31 cellular contexts compared by ENCODE assay signal in the genomic region with DNA sequence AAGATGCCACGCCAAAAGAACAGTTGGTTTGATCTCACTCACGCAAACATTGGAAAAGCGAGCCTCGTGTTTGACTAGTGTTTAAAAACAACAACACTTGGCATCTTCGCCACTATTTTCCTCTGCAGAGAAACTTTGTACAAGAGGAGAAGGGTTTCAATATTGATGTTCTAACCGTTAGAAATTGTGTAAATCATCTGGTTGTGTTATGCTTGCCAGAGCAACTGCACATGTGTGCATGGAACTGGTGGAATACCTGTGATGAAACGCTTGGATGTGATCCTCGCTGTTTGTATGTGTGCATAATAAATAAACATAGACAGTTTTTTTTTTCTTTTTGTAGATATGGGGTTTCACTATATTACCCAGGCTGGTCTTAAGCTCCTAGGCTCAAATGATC.
"Had no signal": no experiment of that assay in that cellular context is flagged by ENCODE, and none has a peak within 500 bp of the region (broad histone marks: within the 10 kb centered on the region; RNA-seq: fewer than 3 reads in every experiment).

No MANE protein-coding gene starts in this region.

- H3K27me3 ChIP-seq: ascending aorta, cardiac muscle cell had no signal

- FAIRE-seq: TTC549 had no signal

- DNase-seq: activated B cell treated with CpG ODN at 0.5 μM for 24 hours; activated CD4-positive, alpha-beta memory T cell treated with anti-CD3 and anti-CD28 coated beads for 36 hours; activated CD4-positive, alpha-beta T cell treated with anti-CD3 and anti-CD28 coated beads for 4 hours; activated CD4-positive, alpha-beta T cell treated with anti-CD3 and anti-CD28 coated beads, Interleukin-2, amount 10 ng/mL, durations not matched to agents 24 days and 14 days; activated CD4-positive, alpha-beta T cell treated with anti-CD3 and anti-CD28 coated beads, Interleukin-2, amount 50 U/mL, for 1 hour; activated CD4-positive, alpha-beta T cell treated with anti-CD3 and anti-CD28 coated beads, Interleukin-2, amount 50 U/mL, for 4 hours; activated CD4-positive, CD25-positive, alpha-beta regulatory T cell treated with anti-CD3 and anti-CD28 coated beads, Interleukin-2, amount 50 U/mL, for 72 hours; activated CD8-positive, alpha-beta memory T cell treated with anti-CD3 and anti-CD28 coated beads, Interleukin-2, amount 50 U/mL, for 4 hours; activated CD8-positive, alpha-beta T cell treated with anti-CD3 and anti-CD28 coated beads for 36 hours; activated effector memory CD4-positive, alpha-beta T cell treated with anti-CD3 and anti-CD28 coated beads, Interleukin-2, amount 50 U/mL, for 16 hours; activated gamma-delta T cell treated with Interleukin-2 at 50 U/mL for 16 hours; activated naive CD4-positive, alpha-beta T cell; activated naive CD4-positive, alpha-beta T cell treated with anti-CD3 and anti-CD28 coated beads, Interleukin-2, amount 10 ng/mL, durations not matched to agents 7 days and 5 days; activated naive CD8-positive, alpha-beta T cell treated with anti-CD3 and anti-CD28 coated beads, Interleukin-2, amount 10 ng/mL, durations not matched to agents 7 days and 5 days; activated naive CD8-positive, alpha-beta T cell treated with anti-CD3 and anti-CD28 coated beads, Interleukin-2, amount 50 U/mL, for 24 hours; activated T-cell treated with anti-CD3 and anti-CD28 coated beads for 4 hours; activated T-cell treated with anti-CD3 and anti-CD28 coated beads, Interleukin-2, amount 50 U/mL, for 1 hour; activated T-cell treated with anti-CD3 and anti-CD28 coated beads, Interleukin-2, amount 50 U/mL, for 4 hours; activated T-cell treated with anti-CD3 and anti-CD28 coated beads, Interleukin-2, amount 50 U/mL, for 72 hours; amygdala; anterior cingulate cortex; caudate nucleus; cerebellar nuclear complex; T-helper 1 cell; T-helper 2 cell; T-helper 9 cell had no signal

- ATAC-seq: activated CD8-positive, alpha-beta T cell treated with anti-CD3 and anti-CD28 coated beads for 36 hours; activated naive CD8-positive, alpha-beta T cell treated with anti-CD3 and anti-CD28 coated beads, Interleukin-2, amount 50 U/mL, for 24 hours; activated T-cell treated with anti-CD3 and anti-CD28 coated beads, Interleukin-2, amount 50 U/mL, for 4 hours; activated T-cell treated with anti-CD3 and anti-CD28 coated beads, Interleukin-2, amount 50 U/mL, for 72 hours; activated T-helper 17 cell treated with anti-CD3 and anti-CD28 coated beads, Interleukin-2, amount 50 U/mL, for 72 hours had no signal

- H3K9me3 ChIP-seq: ascending aorta had no signal

- H3K4me3 ChIP-seq: ascending aorta, cardiac muscle cell had no signal

- H3K4me1 ChIP-seq: ascending aorta had no signal

- H3K36me3 ChIP-seq: ascending aorta, cardiac muscle cell had no signal

- H3K27ac ChIP-seq: ascending aorta, cardiac muscle cell, VCaP had no signal
